ENCODE assay signal across 19 cellular contexts in genomic region chr2:236772220-236772837, GRCh38.
"Had no signal": no experiment of that assay in that cellular context is flagged by ENCODE, and none has a peak within 500 bp of the region (broad histone marks: within the 10 kb centered on the region; RNA-seq: fewer than 3 reads in every experiment).

No MANE protein-coding gene starts in this region.

- H3K27me3 ChIP-seq: dorsolateral prefrontal cortex, heart right ventricle, sigmoid colon, upper lobe of left lung, vagina had no signal

- H3K27ac Mint-ChIP-seq: mesothelial cell of epicardium, natural killer cell had no signal

- H3K9me3 Mint-ChIP-seq: natural killer cell had no signal

- H3K4me3 ChIP-seq: dorsolateral prefrontal cortex, heart right ventricle, sigmoid colon, skin epidermis, upper lobe of left lung, vagina had no signal

- FAIRE-seq: frontal cortex, islet of Langerhans had no signal

- H3K9me3 ChIP-seq: sigmoid colon, upper lobe of left lung, vagina had no signal

- ATAC-seq: natural killer cell had no signal

- H3K4me1 ChIP-seq: sigmoid colon, upper lobe of left lung had no signal

- H3K27ac ChIP-seq: dorsolateral prefrontal cortex, heart right ventricle, sigmoid colon, skin epidermis, upper lobe of left lung, vagina had no signal

- DNase-seq: cortex of kidney; dorsolateral prefrontal cortex; effector CD8-positive, alpha-beta T cell; heart right ventricle; hypothalamus; kidney glomerular epithelial cell; mammary epithelial cell; natural killer cell; occipital lobe; sigmoid colon; stimulated activated CD4-positive, alpha-beta T cell treated with anti-CD3 and anti-CD28 coated beads, Interleukin-12 subunit alpha, Interleukin-12 subunit beta, amount 100 ng/mL, for 4 hours; stimulated activated naive CD4-positive, alpha-beta T cell treated with Interleukin-2 at 50 U/mL for 16 hours; upper lobe of left lung had no signal

- H3K4me1 Mint-ChIP-seq: natural killer cell, neural crest cell had no signal

- H3K36me3 ChIP-seq: heart right ventricle, sigmoid colon, upper lobe of left lung, vagina had no signal

- H3K36me3 Mint-ChIP-seq: mesothelial cell of epicardium, natural killer cell had no signal

- H3K4me3 Mint-ChIP-seq: mesothelial cell of epicardium, natural killer cell, neural crest cell had no signal
